In genomic region chr1:23800396-23801337, GRCh38 we compare ENCODE assay signal across 1 cellular context.
TF ChIP-seq lines count a peak whose summit lies in the region.

TSS of gene GALE (minus strand) at chr1:23800754. CDS start at chr1:23799007, 1,747 bp downstream.

TF ChIP-seq in HepG2, 621 proteins besides CTCF, POLR2A, EP300 and RAD21 (continued from another document and continues in another):
- peak; percentile 89 for TF ChIP-seq NR2C2 (CRISPR knock-in tag; IDR thresholded peaks at IDR 0.05; ENCODE audit: borderline replicate concordance)
- TF ChIP-seq NFIC (IDR thresholded peaks at IDR 0.05; ENCODE audit: low read length) = no peak
- 0 out of 2 replicates have a peak, but pooled peaks have one; percentile 17 for TF ChIP-seq MIXL1 (CRISPR knock-in tag; IDR thresholded peaks at IDR 0.05)
- no peak for TF ChIP-seq ZNF180 (CRISPR knock-in tag; IDR thresholded peaks at IDR 0.05; ENCODE audit: borderline replicate concordance, low read depth)
- TF ChIP-seq, protein P1, sequence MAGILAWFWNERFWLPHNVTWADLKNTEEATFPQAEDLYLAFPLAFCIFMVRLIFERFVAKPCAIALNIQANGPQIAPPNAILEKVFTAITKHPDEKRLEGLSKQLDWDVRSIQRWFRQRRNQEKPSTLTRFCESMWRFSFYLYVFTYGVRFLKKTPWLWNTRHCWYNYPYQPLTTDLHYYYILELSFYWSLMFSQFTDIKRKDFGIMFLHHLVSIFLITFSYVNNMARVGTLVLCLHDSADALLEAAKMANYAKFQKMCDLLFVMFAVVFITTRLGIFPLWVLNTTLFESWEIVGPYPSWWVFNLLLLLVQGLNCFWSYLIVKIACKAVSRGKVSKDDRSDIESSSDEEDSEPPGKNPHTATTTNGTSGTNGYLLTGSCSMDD (CRISPR knock-in tag; IDR thresholded peaks at IDR 0.05) = no peak
- no peak for TF ChIP-seq ZNF34 (CRISPR knock-in tag; IDR thresholded peaks at IDR 0.05; ENCODE audit: borderline replicate concordance)
- TF ChIP-seq AHR (CRISPR knock-in tag; IDR thresholded peaks at IDR 0.05) = no peak
- peak; percentile 30 for TF ChIP-seq SKI (IDR thresholded peaks at IDR 0.05; ENCODE audit: partially characterized antibody)
- peak; percentile 100 for TF ChIP-seq ZFP91 (CRISPR knock-in tag; IDR thresholded peaks at IDR 0.05; ENCODE audit: borderline replicate concordance)
- TF ChIP-seq TOE1 (CRISPR knock-in tag; IDR thresholded peaks at IDR 0.05) = no peak
- TF ChIP-seq ZKSCAN8 (CRISPR knock-in tag; IDR thresholded peaks at IDR 0.05; ENCODE audit: borderline replicate concordance) = peak; percentile 35; the same call in 1 of the 2 replicates
- TF ChIP-seq, protein P2, sequence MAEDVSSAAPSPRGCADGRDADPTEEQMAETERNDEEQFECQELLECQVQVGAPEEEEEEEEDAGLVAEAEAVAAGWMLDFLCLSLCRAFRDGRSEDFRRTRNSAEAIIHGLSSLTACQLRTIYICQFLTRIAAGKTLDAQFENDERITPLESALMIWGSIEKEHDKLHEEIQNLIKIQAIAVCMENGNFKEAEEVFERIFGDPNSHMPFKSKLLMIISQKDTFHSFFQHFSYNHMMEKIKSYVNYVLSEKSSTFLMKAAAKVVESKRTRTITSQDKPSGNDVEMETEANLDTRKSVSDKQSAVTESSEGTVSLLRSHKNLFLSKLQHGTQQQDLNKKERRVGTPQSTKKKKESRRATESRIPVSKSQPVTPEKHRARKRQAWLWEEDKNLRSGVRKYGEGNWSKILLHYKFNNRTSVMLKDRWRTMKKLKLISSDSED (CRISPR knock-in tag; IDR thresholded peaks at IDR 0.05) = no peak
- TF ChIP-seq FOXA1 (IDR thresholded peaks at IDR 0.05) = no peak
- peak; percentile 44; the same call in 1 of the 2 replicates for TF ChIP-seq FOXA1 (CRISPR knock-in tag; IDR thresholded peaks at IDR 0.05)
- TF ChIP-seq ZNF17 (CRISPR knock-in tag; IDR thresholded peaks at IDR 0.05) = no peak
- TF ChIP-seq, protein P3, sequence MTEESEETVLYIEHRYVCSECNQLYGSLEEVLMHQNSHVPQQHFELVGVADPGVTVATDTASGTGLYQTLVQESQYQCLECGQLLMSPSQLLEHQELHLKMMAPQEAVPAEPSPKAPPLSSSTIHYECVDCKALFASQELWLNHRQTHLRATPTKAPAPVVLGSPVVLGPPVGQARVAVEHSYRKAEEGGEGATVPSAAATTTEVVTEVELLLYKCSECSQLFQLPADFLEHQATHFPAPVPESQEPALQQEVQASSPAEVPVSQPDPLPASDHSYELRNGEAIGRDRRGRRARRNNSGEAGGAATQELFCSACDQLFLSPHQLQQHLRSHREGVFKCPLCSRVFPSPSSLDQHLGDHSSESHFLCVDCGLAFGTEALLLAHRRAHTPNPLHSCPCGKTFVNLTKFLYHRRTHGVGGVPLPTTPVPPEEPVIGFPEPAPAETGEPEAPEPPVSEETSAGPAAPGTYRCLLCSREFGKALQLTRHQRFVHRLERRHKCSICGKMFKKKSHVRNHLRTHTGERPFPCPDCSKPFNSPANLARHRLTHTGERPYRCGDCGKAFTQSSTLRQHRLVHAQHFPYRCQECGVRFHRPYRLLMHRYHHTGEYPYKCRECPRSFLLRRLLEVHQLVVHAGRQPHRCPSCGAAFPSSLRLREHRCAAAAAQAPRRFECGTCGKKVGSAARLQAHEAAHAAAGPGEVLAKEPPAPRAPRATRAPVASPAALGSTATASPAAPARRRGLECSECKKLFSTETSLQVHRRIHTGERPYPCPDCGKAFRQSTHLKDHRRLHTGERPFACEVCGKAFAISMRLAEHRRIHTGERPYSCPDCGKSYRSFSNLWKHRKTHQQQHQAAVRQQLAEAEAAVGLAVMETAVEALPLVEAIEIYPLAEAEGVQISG (CRISPR knock-in tag; IDR thresholded peaks at IDR 0.05) = peak; percentile 51; the same call in 1 of the 2 replicates
- no peak for TF ChIP-seq TCF7L2 (IDR thresholded peaks at IDR 0.05; ENCODE audit: low read depth, low read length)
- peak; percentile 84 for TF ChIP-seq FOXK1 (CRISPR knock-in tag; IDR thresholded peaks at IDR 0.05; ENCODE audit: borderline replicate concordance, low read depth)
- no peak for TF ChIP-seq ZBTB39 (CRISPR knock-in tag; IDR thresholded peaks at IDR 0.05)
- TF ChIP-seq FOSL1 (CRISPR knock-in tag; IDR thresholded peaks at IDR 0.05; ENCODE audit: borderline replicate concordance) = no peak
- no peak for TF ChIP-seq ZNF362 (CRISPR knock-in tag; IDR thresholded peaks at IDR 0.05; ENCODE audit: borderline replicate concordance)
- no peak for TF ChIP-seq ATRX (CRISPR knock-in tag; IDR thresholded peaks at IDR 0.05; ENCODE audit: borderline replicate concordance)
- TF ChIP-seq SMAD3 (CRISPR knock-in tag; IDR thresholded peaks at IDR 0.05) = peak; percentile 65; the same call in 1 of the 2 replicates
- TF ChIP-seq ZNF678 (CRISPR knock-in tag; IDR thresholded peaks at IDR 0.05) = peak; percentile 92; the same call in 1 of the 2 replicates
- no peak for TF ChIP-seq TARDBP (CRISPR knock-in tag; IDR thresholded peaks at IDR 0.05)
- TF ChIP-seq PHF21A (CRISPR knock-in tag; IDR thresholded peaks at IDR 0.05) = peak; percentile 51; the same call in 1 of the 2 replicates
- no peak for TF ChIP-seq RNF2 (conservative IDR thresholded peaks at IDR 0.05; ENCODE audit: low read depth)
- TF ChIP-seq RFX3 (CRISPR knock-in tag; IDR thresholded peaks at IDR 0.05) = no peak
- TF ChIP-seq, protein P4, sequence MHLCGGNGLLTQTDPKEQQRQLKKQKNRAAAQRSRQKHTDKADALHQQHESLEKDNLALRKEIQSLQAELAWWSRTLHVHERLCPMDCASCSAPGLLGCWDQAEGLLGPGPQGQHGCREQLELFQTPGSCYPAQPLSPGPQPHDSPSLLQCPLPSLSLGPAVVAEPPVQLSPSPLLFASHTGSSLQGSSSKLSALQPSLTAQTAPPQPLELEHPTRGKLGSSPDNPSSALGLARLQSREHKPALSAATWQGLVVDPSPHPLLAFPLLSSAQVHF (CRISPR knock-in tag; IDR thresholded peaks at IDR 0.05) = no peak
- no peak for TF ChIP-seq CC2D1A (CRISPR knock-in tag; IDR thresholded peaks at IDR 0.05)
- TF ChIP-seq, protein P5, sequence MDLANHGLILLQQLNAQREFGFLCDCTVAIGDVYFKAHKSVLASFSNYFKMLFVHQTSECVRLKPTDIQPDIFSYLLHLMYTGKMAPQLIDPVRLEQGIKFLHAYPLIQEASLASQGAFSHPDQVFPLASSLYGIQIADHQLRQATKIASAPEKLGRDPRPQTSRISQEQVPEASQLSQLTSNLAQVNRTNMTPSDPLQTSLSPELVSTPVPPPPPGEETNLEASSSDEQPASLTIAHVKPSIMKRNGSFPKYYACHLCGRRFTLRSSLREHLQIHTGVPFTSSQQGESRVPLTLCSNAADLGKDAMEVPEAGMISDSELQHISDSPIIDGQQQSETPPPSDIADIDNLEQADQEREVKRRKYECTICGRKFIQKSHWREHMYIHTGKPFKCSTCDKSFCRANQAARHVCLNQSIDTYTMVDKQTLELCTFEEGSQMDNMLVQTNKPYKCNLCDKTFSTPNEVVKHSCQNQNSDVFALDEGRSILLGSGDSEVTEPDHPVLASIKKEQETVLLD (CRISPR knock-in tag; IDR thresholded peaks at IDR 0.05; ENCODE audit: low read depth) = peak; percentile 66
- TF ChIP-seq HOXD1 (CRISPR knock-in tag; IDR thresholded peaks at IDR 0.05) = no peak; the same call in 1 of the 2 replicates
- peak; percentile 33; the same call in 1 of the 2 replicates for TF ChIP-seq ZSCAN25 (CRISPR knock-in tag; IDR thresholded peaks at IDR 0.05)
- no peak for TF ChIP-seq CBX5 (CRISPR knock-in tag; IDR thresholded peaks at IDR 0.05; ENCODE audit: borderline replicate concordance)
- no peak for TF ChIP-seq ZNF773 (CRISPR knock-in tag; IDR thresholded peaks at IDR 0.05; ENCODE audit: borderline replicate concordance)
- TF ChIP-seq ARNT (IDR thresholded peaks at IDR 0.05) = no peak
- no peak for TF ChIP-seq STAG1 (CRISPR knock-in tag; IDR thresholded peaks at IDR 0.05)
- no peak for TF ChIP-seq AFF4 (CRISPR knock-in tag; IDR thresholded peaks at IDR 0.05)
- TF ChIP-seq PCBP2 (optimal IDR thresholded peaks at IDR 0.05; ENCODE audit: low read depth, low read length, poor library complexity, severe bottlenecking) = no peak
- peak; percentile 94 for TF ChIP-seq ELF3 (CRISPR knock-in tag; IDR thresholded peaks at IDR 0.05)
- no peak for TF ChIP-seq ZNF496 (CRISPR knock-in tag; IDR thresholded peaks at IDR 0.05; ENCODE audit: insufficient replicate concordance)
- no peak for TF ChIP-seq ZNF20 (CRISPR knock-in tag; IDR thresholded peaks at IDR 0.05)
- TF ChIP-seq SOX5 (CRISPR knock-in tag; IDR thresholded peaks at IDR 0.05; ENCODE audit: borderline replicate concordance) = no peak
- no peak for TF ChIP-seq ZNF383 (CRISPR knock-in tag; IDR thresholded peaks at IDR 0.05; ENCODE audit: borderline replicate concordance)
- TF ChIP-seq EZH2 (conservative IDR thresholded peaks at IDR 0.05; ENCODE audit: low read depth, low read length) = no peak
- TF ChIP-seq, protein P6, sequence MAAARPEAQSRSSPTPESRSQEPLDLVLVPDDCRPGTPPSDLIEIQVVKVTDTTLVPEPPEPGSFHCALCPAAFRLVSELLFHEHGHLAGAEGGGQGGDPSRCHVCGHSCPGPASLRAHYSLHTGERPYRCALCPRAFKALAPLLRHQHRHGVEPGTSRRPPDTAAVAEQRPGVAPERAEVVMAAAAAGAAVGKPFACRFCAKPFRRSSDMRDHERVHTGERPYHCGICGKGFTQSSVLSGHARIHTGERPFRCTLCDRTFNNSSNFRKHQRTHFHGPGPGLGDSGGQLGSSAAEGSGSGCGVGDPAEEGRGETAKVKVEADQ (CRISPR knock-in tag; IDR thresholded peaks at IDR 0.05; ENCODE audit: borderline replicate concordance) = peak; percentile 80; the same call in 1 of the 2 replicates
